In the genomic region with DNA sequence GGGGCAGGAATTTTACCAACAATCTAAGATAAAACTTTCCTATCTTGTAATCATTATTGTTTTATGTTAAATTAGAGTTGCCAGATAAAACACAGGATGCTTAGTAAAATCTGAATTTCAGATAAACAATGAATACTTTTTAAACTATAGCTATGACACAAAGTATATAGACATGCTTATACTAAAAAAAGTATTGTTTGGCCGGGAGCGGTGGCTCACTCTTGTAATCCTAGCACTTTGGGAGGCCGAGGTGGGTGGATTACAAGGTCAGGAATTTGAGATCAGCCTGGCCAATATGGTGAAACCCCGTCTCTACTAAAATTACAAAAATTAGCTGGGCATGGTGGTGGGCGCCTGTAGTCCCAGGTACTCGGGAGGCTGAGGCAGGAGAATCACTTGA, we compare ENCODE assay signal across 9 cellular contexts. TPM values are rescaled to one million over a fixed set of nuclear protein-coding genes. Genes with fewer than 3 reads are reported as not detected.
"Had no signal": no experiment of that assay in that cellular context is flagged by ENCODE, and none has a peak within 500 bp of the region (broad histone marks: within the 10 kb centered on the region; RNA-seq: fewer than 3 reads in every experiment).

No MANE protein-coding gene starts in this region.

RNA-seq across cellular contexts. Expression of a gene that starts 23.9 kb away (rescaled TPM):
- total RNA-seq: activated B cell treated with CpG ODN at 0.5 μM for 24 hours; activated CD4-positive, alpha-beta memory T cell treated with anti-CD3 and anti-CD28 coated beads, Interleukin-2, amount 10 ng/mL, durations not matched to agents 7 days and 5 days; activated CD8-positive, alpha-beta memory T cell treated with anti-CD3 and anti-CD28 coated beads, Interleukin-2, amount 10 ng/mL, durations not matched to agents 7 days and 5 days; aorta; cardiac muscle cell; K562; MCF 10A; Right ventricle myocardium superior; T-helper 1 cell treated with Interleukin-12 subunit alpha and Interleukin-12 subunit beta and Interleukin-4 antibody, amounts not matched to agents 30 ng/mL and 1 ng/mL, for 36 hours had no signal
- polyA plus RNA-seq: aorta, cardiac muscle cell, K562 had no signal

RNA-seq across cellular contexts. Expression of a gene that starts 24.8 kb away (rescaled TPM):
- total RNA-seq: activated B cell treated with CpG ODN at 0.5 μM for 24 hours; activated CD4-positive, alpha-beta memory T cell treated with anti-CD3 and anti-CD28 coated beads, Interleukin-2, amount 10 ng/mL, durations not matched to agents 7 days and 5 days; activated CD8-positive, alpha-beta memory T cell treated with anti-CD3 and anti-CD28 coated beads, Interleukin-2, amount 10 ng/mL, durations not matched to agents 7 days and 5 days; K562; T-helper 1 cell treated with Interleukin-12 subunit alpha and Interleukin-12 subunit beta and Interleukin-4 antibody, amounts not matched to agents 30 ng/mL and 1 ng/mL, for 36 hours had no signal
- polyA plus RNA-seq: K562 had no signal

RNA-seq across cellular contexts. Expression of a gene that starts 28.1 kb away (rescaled TPM):
- total RNA-seq: activated B cell treated with CpG ODN at 0.5 μM for 24 hours; activated CD4-positive, alpha-beta memory T cell treated with anti-CD3 and anti-CD28 coated beads, Interleukin-2, amount 10 ng/mL, durations not matched to agents 7 days and 5 days; activated CD8-positive, alpha-beta memory T cell treated with anti-CD3 and anti-CD28 coated beads, Interleukin-2, amount 10 ng/mL, durations not matched to agents 7 days and 5 days; cardiac muscle cell; K562; T-helper 1 cell treated with Interleukin-12 subunit alpha and Interleukin-12 subunit beta and Interleukin-4 antibody, amounts not matched to agents 30 ng/mL and 1 ng/mL, for 36 hours had no signal
- polyA plus RNA-seq: cardiac muscle cell had no signal
